9 cellular contexts compared by ENCODE assay signal in the genomic region with DNA sequence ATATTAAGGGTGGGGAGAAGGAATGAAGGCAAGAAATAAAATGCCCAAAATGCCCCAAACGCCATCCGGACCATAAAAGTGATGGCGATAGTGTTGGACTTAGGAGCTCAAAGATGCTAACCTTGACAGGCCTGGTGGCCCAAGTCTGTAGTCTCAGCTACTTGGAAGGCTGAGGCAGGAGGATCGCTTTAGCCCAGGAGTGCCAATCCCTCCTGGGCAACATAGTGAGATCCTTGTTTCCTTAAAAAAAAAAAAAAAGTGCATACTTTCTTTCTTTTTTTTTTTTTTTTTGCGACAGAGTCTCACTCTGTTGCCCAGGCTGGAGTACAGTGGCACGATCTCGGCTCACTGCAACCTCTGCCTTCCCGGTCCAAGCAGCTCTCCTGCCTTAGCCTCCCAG. TPM values are rescaled to one million over a fixed set of nuclear protein-coding genes. Genes with fewer than 3 reads are reported as not detected.
DNase-seq lines count a peak whose midpoint lies in the region; ATAC-seq and TF ChIP-seq lines count a peak whose summit lies in the region.
"Had no signal": no experiment of that assay in that cellular context is flagged by ENCODE, and none has a peak within 500 bp of the region (broad histone marks: within the 10 kb centered on the region; RNA-seq: fewer than 3 reads in every experiment).

No MANE protein-coding gene starts in this region.

- no peak overlapping the region for H2BK15ac ChIP-seq in neuronal stem cell (ENCODE audit: low read length)

- H2BK120ac ChIP-seq in neuronal stem cell (ENCODE audit: low read depth, low read length) = no peak overlapping the region

- H3F3A ChIP-seq in MM.1S (ENCODE audit: insufficient read depth, low read length) = no peaks in the 10 kb centered on the region

- H3K18ac ChIP-seq in neuronal stem cell (ENCODE audit: low read length) = no peak overlapping the region

- peak overlapping the region; percentile 75; the same call in 1 of the 2 replicates for H3K4me2 ChIP-seq in MM.1S (ENCODE audit: low read depth, low read length)
- peak overlapping the region; percentile 79 for H3K4me2 ChIP-seq in neuronal stem cell (ENCODE audit: insufficient read depth, low read length, poor library complexity, severe bottlenecking)

- H2AFZ ChIP-seq in MM.1S (ENCODE audit: low read length) (peak overlapping the region; percentile 62; the same call in 1 of the 2 replicates), neuronal stem cell (ENCODE audit: low read length) (no peak overlapping the region)

- H3K9ac ChIP-seq in MM.1S (ENCODE audit: low read length) (no peak overlapping the region), neuronal stem cell (ENCODE audit: low read depth, low read length, poor library complexity) (no peak overlapping the region)

- H3K4me1 Mint-ChIP-seq in CD8-positive, alpha-beta memory T cell = peaks cover 10 to 24% (median 17%) of the 10 kb centered on the region in 3 donors

- peaks cover 0 to 4% (median 0%) of the 10 kb centered on the region in 3 donors for H3K36me3 Mint-ChIP-seq in CD8-positive, alpha-beta memory T cell

- H3K36me3 ChIP-seq in CD8-positive, alpha-beta memory T cell (ENCODE audit: insufficient read depth, low read length) = no peaks in the 10 kb centered on the region
- H3K36me3 ChIP-seq in MM.1S (replicated peaks; ENCODE audit: insufficient read depth, low read length) = no peaks in the 10 kb centered on the region
- peaks cover 0 to 30% of the 10 kb centered on the region in 2 donors for H3K36me3 ChIP-seq in neuronal stem cell (replicated peaks in 1 of 2; ENCODE audit: control insufficient read depth in 2 of 2, insufficient read depth in 2 of 2, low read length in 2 of 2)

- intact Hi-C loops in dorsolateral prefrontal cortex (cut with DNase I) = no loop called here

- H3K4me3 ChIP-seq in CD8-positive, alpha-beta memory T cell (ENCODE audit: low read length) = no peak overlapping the region
- H3K4me3 ChIP-seq in MM.1S (ENCODE audit: low read length) (no peak overlapping the region), dorsolateral prefrontal cortex (peak overlapping the region in 55 of 59 donors; percentile 55 to 98 (median 71)), neuronal stem cell (ENCODE audit: low read length in 2 of 2) (peak overlapping the region in 1 of 2 donors; percentile 74)

- peaks cover 0 to 1% of the 10 kb centered on the region in 2 donors for H3K27me3 Mint-ChIP-seq in CD8-positive, alpha-beta memory T cell

- H2BK5ac ChIP-seq in neuronal stem cell (ENCODE audit: low read length) = no peak overlapping the region

- no peaks in the 10 kb centered on the region for H3K79me1 ChIP-seq in neuronal stem cell (ENCODE audit: low read depth, low read length)

- no peak overlapping the region for H4K91ac ChIP-seq in neuronal stem cell (ENCODE audit: low read depth, low read length, poor library complexity)

- H3K9me2 ChIP-seq in MM.1S (replicated peaks; ENCODE audit: insufficient read depth, low read length) = no peaks in the 10 kb centered on the region

- no peaks in the 10 kb centered on the region for H3K9me3 Mint-ChIP-seq in CD8-positive, alpha-beta memory T cell

- no peak overlapping the region for H3K4ac ChIP-seq in neuronal stem cell (ENCODE audit: low read length)

- H3K23ac ChIP-seq in neuronal stem cell (ENCODE audit: low read depth, low read length, poor library complexity) = no peak overlapping the region

- no peaks in the 10 kb centered on the region for H3K9me3 ChIP-seq in CD8-positive, alpha-beta memory T cell (ENCODE audit: low read length)
- H3K9me3 ChIP-seq in MM.1S (replicated peaks; ENCODE audit: insufficient read depth, low read length) (no peaks in the 10 kb centered on the region), neuronal stem cell (replicated peaks in 1 of 2; ENCODE audit: control insufficient read depth in 2 of 2, insufficient read depth in 1 of 2, low read depth in 1 of 2, low read length in 2 of 2) (no peaks in the 10 kb centered on the region)

- no peaks in the 10 kb centered on the region for H3K27me3 ChIP-seq in CD8-positive, alpha-beta memory T cell (ENCODE audit: insufficient read depth, low read length, poor library complexity, severe bottlenecking)
- H3K27me3 ChIP-seq in MM.1S (replicated peaks; ENCODE audit: insufficient read depth, low read length) (no peaks in the 10 kb centered on the region; the same call in 1 of the 2 replicates), dorsolateral prefrontal cortex (no peaks in the 10 kb centered on the region), neuronal stem cell (ENCODE audit: control insufficient read depth in 3 of 3, insufficient read depth in 3 of 3, low read depth in 1 of 3, low read length in 3 of 3) (no peaks in the 10 kb centered on the region)

- no peak overlapping the region for H4K8ac ChIP-seq in neuronal stem cell (ENCODE audit: low read depth, low read length)

- no peak for DNase-seq in CD8-positive, alpha-beta memory T cell
- DNase-seq in MM.1S = no peak
- no peak for DNase-seq in dorsolateral prefrontal cortex
- DNase-seq in neuronal stem cell (ENCODE audit: low spot score) = no peak
- no peak for DNase-seq in NCI-H524 treated with DMSO at 0.1 percent for 48 hours (lab: John Stamatoyannopoulos, UW)
- no peak for DNase-seq in NCI-H128 (lab: John Stamatoyannopoulos, UW; ENCODE audit: unreplicated experiment)
- no peak for DNase-seq in SK-N-DZ (ENCODE audit: low spot score)
- DNase-seq: SHP77 had no signal

- H4K20me1 ChIP-seq in MM.1S (ENCODE audit: insufficient read depth, low read length) = no peaks in the 10 kb centered on the region

- CTCF ChIA-PET in CD8-positive, alpha-beta memory T cell (lab: Charles Lee) = interaction anchor here (0.8 to 1.9 kb wide), 3 partner anchors 8 to 342 kb away, joined by 3 to 4 read pairs (median 3); no protein-coding TSS in a partner anchor

- peak overlapping the region in 2 of 8 donors; percentile 17 to 66 for H3K27ac Mint-ChIP-seq in CD8-positive, alpha-beta memory T cell

- no peak overlapping the region for H2AK5ac ChIP-seq in neuronal stem cell (ENCODE audit: low read depth, low read length)

- TF ChIP-seq CTCF in MM.1S (IDR thresholded peaks at IDR 0.05; ENCODE audit: low read length) (no peak), dorsolateral prefrontal cortex (IDR thresholded peaks at IDR 0.05 in 54 of 56, conservative IDR thresholded peaks at IDR 0.05 in 2 of 56; ENCODE audit: low read depth in 1 of 56, partially characterized antibody in 56 of 56) (no peak)

- H3K4me3 Mint-ChIP-seq in CD8-positive, alpha-beta memory T cell = peak overlapping the region; percentile 86 to 96 (median 89)

- no CpG with 5 or more reads among the region's 8 CpGs for WGBS in neuronal stem cell (ENCODE audit: extremely low coverage in 2 of 2, insufficient read length in 2 of 2, insufficient replicate concordance in 1 of 2), 2 donors

- no peaks in the 10 kb centered on the region for H3K79me2 ChIP-seq in MM.1S (ENCODE audit: low read length)

- peak overlapping the region; percentile 69 for H3K27ac ChIP-seq in CD8-positive, alpha-beta memory T cell (ENCODE audit: low read depth, low read length)
- H3K27ac ChIP-seq in MM.1S (ENCODE audit: low read length) (no peak overlapping the region), dorsolateral prefrontal cortex (peak overlapping the region in 15 of 59 donors; percentile 88 to 98 (median 95)), neuronal stem cell (replicated peaks; ENCODE audit: low read length) (no peak overlapping the region)

- POLR2A ChIA-PET in CD8-positive, alpha-beta memory T cell (lab: Charles Lee) = interaction anchor here (0.6 to 1.4 kb wide), 3 partner anchors 16 to 1603 kb away, joined by 6 to 24 read pairs (median 8); a partner anchor contains a TSS

- H3K4me1 ChIP-seq in CD8-positive, alpha-beta memory T cell (ENCODE audit: insufficient read depth, low read length) = peaks cover 16% of the 10 kb centered on the region
- H3K4me1 ChIP-seq in MM.1S (ENCODE audit: low read length) (no peaks in the 10 kb centered on the region), neuronal stem cell (ENCODE audit: control insufficient read depth in 2 of 2, insufficient read depth in 1 of 2, low read depth in 1 of 2, low read length in 2 of 2) (peaks cover 3 to 5% of the 10 kb centered on the region in 2 donors)

- no peak overlapping the region for H2BK12ac ChIP-seq in neuronal stem cell (ENCODE audit: low read length)

- no peak for ATAC-seq in GM18511 (IDR thresholded peaks at IDR 0.05; ENCODE audit: unreplicated experiment)

- H3K14ac ChIP-seq in neuronal stem cell (ENCODE audit: low read length) = no peak overlapping the region

RNA-seq across cellular contexts. Expression of a gene that starts 32.0 kb away (rescaled TPM):
- total RNA-seq in CD8-positive, alpha-beta memory T cell = 10 to 100 TPM; 42.4 to 43.5 TPM
- polyA plus RNA-seq in CD8-positive, alpha-beta memory T cell = 19.0 TPM
- 10 to 100 TPM; 17.0 to 55.8 (median 33.9) TPM for total RNA-seq in dorsolateral prefrontal cortex
- polyA plus RNA-seq in neuronal stem cell (2013, experiment 1 of 2) = 16.3 TPM
- 17.0 TPM for polyA plus RNA-seq in neuronal stem cell (2013, experiment 2 of 2)
- 38.5 and 40.1 TPM in 2 replicates for polyA plus RNA-seq in SK-N-DZ (2014; cell fraction: cytosol; rRNA removed)
- 104 and 138 TPM in 2 replicates for polyA plus RNA-seq in SK-N-DZ (2014; cell fraction: nucleus; rRNA removed)

RNA-seq across cellular contexts. Expression of a gene that starts 41.9 kb away (rescaled TPM):
- total RNA-seq in CD8-positive, alpha-beta memory T cell = 100 to 1,000 TPM; 131 to 163 TPM
- 239 TPM for polyA plus RNA-seq in CD8-positive, alpha-beta memory T cell
- 100 to 1,000 TPM in 2 of 120 experiments, 10 to 100 TPM in 118; 44.9 to 112 (median 67.3) TPM for total RNA-seq in dorsolateral prefrontal cortex
- polyA plus RNA-seq in neuronal stem cell (2013, experiment 1 of 2) = 240 TPM
- polyA plus RNA-seq in neuronal stem cell (2013, experiment 2 of 2) = 222 TPM
- 73.6 and 75.3 TPM in 2 replicates for polyA plus RNA-seq in SK-N-DZ (2014; cell fraction: cytosol; rRNA removed)
- 52.5 and 73.6 TPM in 2 replicates for polyA plus RNA-seq in SK-N-DZ (2014; cell fraction: nucleus; rRNA removed)

Comparison
In these comparisons a context has a peak if more than half of its experiments do, and no peak if none do; other contexts are left out.
1. H3K4me3 ChIP-seq: peak in dorsolateral prefrontal cortex (55 of 59); none in CD8-positive, alpha-beta memory T cell (single experiment) and MM.1S (single experiment).